Comparison of ENCODE assay signal across 28 cellular contexts in the genomic region with DNA sequence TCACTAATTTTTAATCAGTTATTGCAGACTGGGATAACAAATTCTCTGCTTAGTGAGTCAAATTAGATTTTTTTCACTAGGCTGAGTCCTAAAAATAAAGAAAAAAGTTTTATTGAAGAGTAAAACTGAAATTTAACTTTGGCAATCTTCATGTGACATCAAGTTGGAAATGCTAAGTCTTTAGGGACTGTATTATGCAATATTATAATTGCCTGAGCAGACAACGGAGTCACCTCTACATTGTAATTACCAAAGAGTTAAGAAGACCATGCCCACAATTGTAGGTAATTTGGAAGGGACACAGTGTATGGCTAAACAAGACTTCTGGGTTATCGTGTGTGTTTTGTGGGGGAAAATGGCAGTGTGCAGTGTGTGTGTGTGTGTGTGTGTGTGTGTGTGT. TPM values are rescaled to one million over a fixed set of nuclear protein-coding genes. Genes with fewer than 3 reads are reported as not detected.
"Had no signal": no experiment of that assay in that cellular context is flagged by ENCODE, and none has a peak within 500 bp of the region (broad histone marks: within the 10 kb centered on the region; RNA-seq: fewer than 3 reads in every experiment).

No MANE protein-coding gene starts in this region.

- H3K27me3 ChIP-seq: gastrocnemius medialis, spleen, tibial nerve, upper lobe of left lung had no signal

- H3K9me3 ChIP-seq: gastrocnemius medialis, lower lobe of right lung, psoas muscle, spleen, thoracic aorta, upper lobe of left lung had no signal

- H3K9me3 Mint-ChIP-seq: naive thymus-derived CD8-positive, alpha-beta T cell; nephron progenitor cell; stimulated activated naive B cell treated with anti-CD40 and anti-IgM and Interleukin-4, amounts not matched to agents 10 μg/mL and 1 μg/mL and 100 μg/mL, for 72 hours; stimulated activated naive CD8-positive, alpha-beta T cell treated with anti-CD3 and anti-CD28 coated beads, Interleukin-15, Interleukin-2, amounts not matched to agents 100 ng/mL and 50 ng/mL, for 24 hours had no signal

- H3K4me3 Mint-ChIP-seq: naive thymus-derived CD8-positive, alpha-beta T cell; nephron progenitor cell; stimulated activated naive B cell treated with anti-CD40 and anti-IgM and Interleukin-4, amounts not matched to agents 10 μg/mL and 1 μg/mL and 100 μg/mL, for 72 hours; stimulated activated naive CD8-positive, alpha-beta T cell treated with anti-CD3 and anti-CD28 coated beads, Interleukin-15, Interleukin-2, amounts not matched to agents 100 ng/mL and 50 ng/mL, for 24 hours had no signal

- H3K4me3 ChIP-seq: dorsolateral prefrontal cortex, gastrocnemius medialis, lower lobe of right lung, psoas muscle, skin epidermis, spleen, thoracic aorta, tibial nerve, upper lobe of left lung had no signal

- H3K36me3 ChIP-seq: gastrocnemius medialis, lower lobe of right lung, spleen, thoracic aorta, tibial nerve, upper lobe of left lung had no signal

- H3K27me3 Mint-ChIP-seq: stimulated activated naive B cell treated with anti-CD40 and anti-IgM and Interleukin-4, amounts not matched to agents 10 μg/mL and 1 μg/mL and 100 μg/mL, for 72 hours; stimulated activated naive CD8-positive, alpha-beta T cell treated with anti-CD3 and anti-CD28 coated beads, Interleukin-15, Interleukin-2, amounts not matched to agents 100 ng/mL and 50 ng/mL, for 24 hours had no signal

- H3K4me1 ChIP-seq: gastrocnemius medialis, lower lobe of right lung, psoas muscle, tibial nerve, upper lobe of left lung had no signal

- H3K4me1 Mint-ChIP-seq: nephron progenitor cell had no signal

- DNase-seq: dorsolateral prefrontal cortex; effector CD4-positive, alpha-beta T cell; foreskin fibroblast; gastrocnemius medialis; head of caudate nucleus; left ventricle myocardium superior; lower lobe of right lung; naive thymus-derived CD8-positive, alpha-beta T cell; nephron progenitor cell; nucleus accumbens; posterior cingulate gyrus; psoas muscle; right cardiac atrium; spleen; stimulated activated CD4-positive, alpha-beta T cell treated with anti-CD3 and anti-CD28 coated beads, Interleukin-4, amount 100 ng/mL, for 4 hours; stimulated activated naive B cell treated with anti-CD40 and anti-IgM and Interleukin-4, amounts not matched to agents 10 μg/mL and 1 μg/mL and 100 μg/mL, for 72 hours; upper lobe of left lung had no signal

- H3K27ac Mint-ChIP-seq: naive thymus-derived CD8-positive, alpha-beta T cell; nephron progenitor cell; stimulated activated naive B cell treated with anti-CD40 and anti-IgM and Interleukin-4, amounts not matched to agents 10 μg/mL and 1 μg/mL and 100 μg/mL, for 72 hours; stimulated activated naive CD8-positive, alpha-beta T cell treated with anti-CD3 and anti-CD28 coated beads, Interleukin-15, Interleukin-2, amounts not matched to agents 100 ng/mL and 50 ng/mL, for 24 hours had no signal

- H3K27ac ChIP-seq: dorsolateral prefrontal cortex, epithelial cell of prostate, gastrocnemius medialis, lower lobe of right lung, psoas muscle, skin epidermis, spleen, thoracic aorta, tibial nerve, upper lobe of left lung had no signal

- H3K36me3 Mint-ChIP-seq: naive thymus-derived CD8-positive, alpha-beta T cell; stimulated activated naive B cell treated with anti-CD40 and anti-IgM and Interleukin-4, amounts not matched to agents 10 μg/mL and 1 μg/mL and 100 μg/mL, for 72 hours had no signal

RNA-seq across cellular contexts. Expression of a gene that starts 2.3 kb away (rescaled TPM):
- total RNA-seq: gastrocnemius medialis, glomerular endothelial cell, myocyte, osteocyte, renal cortical epithelial cell had no signal

RNA-seq across cellular contexts. Expression of a gene that starts 24.5 kb away (rescaled TPM):
- total RNA-seq: dorsolateral prefrontal cortex; esophagus mucosa; gastrocnemius medialis; glomerular endothelial cell; left ventricle myocardium superior; lower lobe of right lung; mesenteric fat pad; myocyte; naive thymus-derived CD8-positive, alpha-beta T cell; osteocyte; psoas muscle; renal cortical epithelial cell; right cardiac atrium; spleen; thoracic aorta; tibial nerve; upper lobe of left lung had no signal

RNA-seq across cellular contexts. Expression of a gene that starts 32.9 kb away (rescaled TPM):
- total RNA-seq: esophagus mucosa; gastrocnemius medialis; glomerular endothelial cell; left ventricle myocardium superior; lower lobe of right lung; mesenteric fat pad; myocyte; naive thymus-derived CD8-positive, alpha-beta T cell; osteocyte; psoas muscle; spleen; thoracic aorta; upper lobe of left lung had no signal

RNA-seq across cellular contexts. Expression of a gene that starts 46.6 kb away (rescaled TPM):
- total RNA-seq: osteocyte had no signal
